In genomic region chr2:239308696-239309397, GRCh38 we compare ENCODE assay signal across 10 cellular contexts.
DNase-seq lines count a peak whose midpoint lies in the region; ATAC-seq and TF ChIP-seq lines count a peak whose summit lies in the region.
"Had no signal": no experiment of that assay in that cellular context is flagged by ENCODE, and none has a peak within 500 bp of the region (broad histone marks: within the 10 kb centered on the region; RNA-seq: fewer than 3 reads in every experiment).

No MANE protein-coding gene starts in this region.

- peaks cover 53% of the 10 kb centered on the region for H3K4me1 ChIP-seq in lower lobe of right lung

- H3K27me3 ChIP-seq in dorsolateral prefrontal cortex, result no peaks in the 10 kb centered on the region
- H3K27me3 ChIP-seq in lower lobe of right lung (ENCODE audit: low read depth), result no peaks in the 10 kb centered on the region

- peak; percentile 24 to 32 for DNase-seq in Kasumi-1 (lab: John Stamatoyannopoulos, UW)
- peak in 4 of 10 donors; percentile 28 to 48 (median 42) for DNase-seq in dorsolateral prefrontal cortex
- no peak for DNase-seq in lower lobe of right lung
- no peak for DNase-seq in NCI-H446 (lab: John Stamatoyannopoulos, UW)
- no peak for DNase-seq in mucosa of gallbladder (ENCODE audit: low spot score)
- DNase-seq in OCI-M1 (lab: John Stamatoyannopoulos, UW), result no peak
- DNase-seq: SW 1271 had no signal

- ATAC-seq in lower lobe of right lung, result peak in 1 of 2 donors; percentile 3
- no peak for ATAC-seq in HG02938 (IDR thresholded peaks at IDR 0.05; ENCODE audit: unreplicated experiment)
- ATAC-seq: activated naive CD4-positive, alpha-beta T cell treated with anti-CD3 and anti-CD28 coated beads, Interleukin-2, amount 50 U/mL, for 72 hours had no signal

- H3K4me3 ChIP-seq in dorsolateral prefrontal cortex (peak overlapping the region in 58 of 59 donors; percentile 6 to 61 (median 43)), lower lobe of right lung (peak overlapping the region; percentile 40)

- peak overlapping the region; percentile 57 to 97 (median 90) for H3K27ac ChIP-seq in dorsolateral prefrontal cortex
- H3K27ac ChIP-seq in lower lobe of right lung, result peak overlapping the region; percentile 75
- H3K27ac ChIP-seq in temporal lobe (ENCODE audit: low read depth, low read length), result peak overlapping the region; percentile 87

- H3K9me3 ChIP-seq in lower lobe of right lung, result no peaks in the 10 kb centered on the region

- H3K36me3 ChIP-seq in lower lobe of right lung, result no peaks in the 10 kb centered on the region

- intact Hi-C loops in dorsolateral prefrontal cortex (cut with DNase I), result no loop called here
- intact Hi-C loops in lower lobe of right lung (cut with DNase I), result no loop called here

- no peak for TF ChIP-seq CTCF in dorsolateral prefrontal cortex (IDR thresholded peaks at IDR 0.05 in 54 of 56, conservative IDR thresholded peaks at IDR 0.05 in 2 of 56; ENCODE audit: low read depth in 1 of 56, partially characterized antibody in 56 of 56)
- TF ChIP-seq CTCF in lower lobe of right lung (IDR thresholded peaks at IDR 0.05), result no peak

Comparison
In these comparisons a context has a peak if more than half of its experiments do, and no peak if none do; other contexts are left out.
1. DNase-seq: peak in Kasumi-1 (2 of 2); none in lower lobe of right lung (single experiment), NCI-H446 (0 of 2), mucosa of gallbladder (single experiment) and OCI-M1 (single experiment).
2. Peak in every context shown above with its lines, with median percentiles within 50 percentile points of each other: H3K27ac ChIP-seq.